In the genomic region with DNA sequence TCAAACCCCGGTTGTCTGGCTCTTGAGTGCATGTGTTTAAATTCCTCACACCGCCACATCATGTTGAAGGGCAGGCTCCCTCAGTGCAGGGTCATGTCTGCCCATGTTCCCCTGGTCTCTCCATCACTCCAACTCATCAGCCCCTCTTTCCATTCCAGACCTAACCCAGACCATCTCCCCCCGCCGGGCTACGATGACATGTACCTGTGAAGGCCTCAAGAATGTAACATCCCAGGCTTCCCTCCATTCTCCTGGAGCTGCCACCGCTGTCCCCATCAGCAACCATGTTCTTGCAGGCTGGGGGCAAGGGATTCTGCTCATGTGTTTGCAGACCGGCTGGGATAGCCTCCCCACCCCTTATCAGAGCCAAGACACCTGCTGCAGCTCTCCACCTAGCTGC, we compare ENCODE assay signal across 24 cellular contexts. TPM values are rescaled to one million over a fixed set of nuclear protein-coding genes. Genes with fewer than 3 reads are reported as not detected.
"Had no signal": no experiment of that assay in that cellular context is flagged by ENCODE, and none has a peak within 500 bp of the region (broad histone marks: within the 10 kb centered on the region; RNA-seq: fewer than 3 reads in every experiment).

No MANE protein-coding gene starts in this region.

- H3K27me3 ChIP-seq: dorsolateral prefrontal cortex, gastrocnemius medialis, tibial nerve, uterus had no signal

- ATAC-seq: activated T-cell treated with anti-CD3 and anti-CD28 coated beads, Interleukin-2, amount 50 U/mL, for 4 hours; esophagus mucosa; gastrocnemius medialis; left ventricle myocardium superior; mucosa of descending colon had no signal

- H3K9me3 Mint-ChIP-seq: activated B cell treated with CpG ODN at 0.5 μM for 24 hours; activated T-cell treated with anti-CD3 and anti-CD28 coated beads, Interleukin-2, amount 50 U/mL, for 4 hours; naive B cell; neural crest cell; T-helper 2 cell treated with Interferon-gamma antibody and Interleukin-4, amounts not matched to agents 5 μg/mL and 100 μg/mL, for 36 hours had no signal

- DNase-seq: activated B cell treated with CpG ODN at 0.5 μM for 24 hours; activated CD4-positive, alpha-beta T cell treated with anti-CD3 and anti-CD28 coated beads for 48 hours; activated gamma-delta T cell; activated T-cell treated with anti-CD3 and anti-CD28 coated beads, Interleukin-2, amount 50 U/mL, for 4 hours; amygdala; dorsolateral prefrontal cortex; gastrocnemius medialis; head of caudate nucleus; left ventricle myocardium superior; mesenchymal stem cell; mucosa of descending colon; naive B cell; stimulated activated CD4-positive, alpha-beta T cell treated with anti-CD3 and anti-CD28 coated beads, Interleukin-12 subunit alpha, Interleukin-12 subunit beta, amount 100 ng/mL, for 4 hours; stimulated activated CD4-positive, alpha-beta T cell treated with anti-CD3 and anti-CD28 coated beads, Interleukin-1b, Interleukin-23, amount 100 ng/mL, for 48 hours; stimulated activated CD8-positive, alpha-beta memory T cell treated with anti-CD3 and anti-CD28 coated beads, Interleukin-4, amount 100 ng/mL, for 48 hours; stimulated activated naive CD4-positive, alpha-beta T cell treated with Interleukin-2 at 50 U/mL for 16 hours; uterus had no signal

- H3K4me1 ChIP-seq: tibial nerve, uterus had no signal

- H3K4me1 Mint-ChIP-seq: activated B cell treated with CpG ODN at 0.5 μM for 24 hours, naive B cell, neural crest cell had no signal

- H3K27ac Mint-ChIP-seq: activated B cell treated with CpG ODN at 0.5 μM for 24 hours; activated naive CD8-positive, alpha-beta T cell; naive B cell; progenitor cell of endocrine pancreas; T-helper 2 cell treated with Interferon-gamma antibody and Interleukin-4, amounts not matched to agents 5 μg/mL and 100 μg/mL, for 36 hours had no signal

- H3K36me3 ChIP-seq: uterus had no signal

- H3K4me3 Mint-ChIP-seq: activated B cell treated with CpG ODN at 0.5 μM for 24 hours; activated naive CD8-positive, alpha-beta T cell; activated T-cell treated with anti-CD3 and anti-CD28 coated beads, Interleukin-2, amount 50 U/mL, for 4 hours; naive B cell; neural crest cell; T-helper 2 cell treated with Interferon-gamma antibody and Interleukin-4, amounts not matched to agents 5 μg/mL and 100 μg/mL, for 36 hours had no signal

- H3K27ac ChIP-seq: gastrocnemius medialis, SK-N-MC, tibial nerve, uterus had no signal

- H3K9me3 ChIP-seq: gastrocnemius medialis, mucosa of descending colon, tibial nerve, uterus had no signal

- H3K4me3 ChIP-seq: dorsolateral prefrontal cortex, gastrocnemius medialis, mucosa of descending colon, SK-N-MC, tibial nerve, uterus had no signal

- H3K27me3 Mint-ChIP-seq: activated B cell treated with CpG ODN at 0.5 μM for 24 hours; activated naive CD8-positive, alpha-beta T cell; naive B cell; progenitor cell of endocrine pancreas had no signal

RNA-seq across cellular contexts. Expression of a gene that starts 19.9 kb away (rescaled TPM):
- total RNA-seq: activated T-cell treated with anti-CD3 and anti-CD28 coated beads, Interleukin-2, amount 50 U/mL, for 4 hours had no signal

RNA-seq across cellular contexts. Expression of a gene that starts 38.4 kb away (rescaled TPM):
- total RNA-seq: activated B cell treated with CpG ODN at 0.5 μM for 24 hours; activated T-cell treated with anti-CD3 and anti-CD28 coated beads, Interleukin-2, amount 50 U/mL, for 4 hours had no signal
